Comparison of ENCODE assay signal across 9 cellular contexts in genomic region chrX:74925210-74926088, GRCh38. TPM values are rescaled to one million over a fixed set of nuclear protein-coding genes. Genes with fewer than 3 reads are reported as not detected.
A peak's percentile ranks its signal among the peaks of the same experiment; 100 is the strongest.
DNase-seq lines count a peak whose midpoint lies in the region; ATAC-seq and TF ChIP-seq lines count a peak whose summit lies in the region.
"Had no signal": no experiment of that assay in that cellular context is flagged by ENCODE, and none has a peak within 500 bp of the region (broad histone marks: within the 10 kb centered on the region; RNA-seq: fewer than 3 reads in every experiment).

Gene NEXMIF (minus strand): TSS chrX:74925452.

- no peaks in the 10 kb centered on the region for H3K36me3 Mint-ChIP-seq in chondrocyte (ENCODE audit: low read depth)

- H3K27ac ChIP-seq in SJCRH30 (no peak within 1 kb of the TSS), lung (ENCODE audit: low read depth in 1 of 2, low read length in 1 of 2) (no peak within 1 kb of the TSS), stomach smooth muscle (ENCODE audit: low read length) (peak within 1 kb of the TSS; percentile 80)

- H3K9me3 ChIP-seq in BE2C: no peaks in the 10 kb centered on the region
- H3K9me3 ChIP-seq in SJCRH30 (replicated peaks): no peaks in the 10 kb centered on the region
- H3K9me3 ChIP-seq in lung (ENCODE audit: control insufficient read depth in 2 of 2, insufficient read depth in 1 of 2, low read length in 1 of 2): peaks cover 0 to 11% of the 10 kb centered on the region in 2 donors
- no peaks in the 10 kb centered on the region for H3K9me3 ChIP-seq in stomach smooth muscle (ENCODE audit: control insufficient read depth in 2 of 2, low read length in 2 of 2)

- H3K27me3 ChIP-seq in BE2C: peaks cover 6% of the 10 kb centered on the region
- H3K27me3 ChIP-seq in SJCRH30: no peaks in the 10 kb centered on the region
- H3K27me3 ChIP-seq in lung (ENCODE audit: control insufficient read depth, insufficient read depth): peaks cover 6% of the 10 kb centered on the region
- peaks cover 0 to 6% of the 10 kb centered on the region in 2 donors for H3K27me3 ChIP-seq in stomach smooth muscle (ENCODE audit: control insufficient read depth in 1 of 2, insufficient read depth in 2 of 2, low read length in 2 of 2)

- peak; percentile 39 for ATAC-seq in GM18870 (IDR thresholded peaks at IDR 0.05; ENCODE audit: unreplicated experiment)
- peak; percentile 47 for ATAC-seq in HG03097 (IDR thresholded peaks at IDR 0.05; ENCODE audit: low FRiP score, unreplicated experiment)
- peak; percentile 73 for ATAC-seq in lung (ENCODE audit: insufficient read depth, low FRiP score)

- peak within 1 kb of the TSS; percentile 76 for H3K4me3 Mint-ChIP-seq in chondrocyte (ENCODE audit: unreplicated experiment)

- no peaks in the 10 kb centered on the region for H3K36me3 ChIP-seq in BE2C
- no peaks in the 10 kb centered on the region for H3K36me3 ChIP-seq in SJCRH30
- H3K36me3 ChIP-seq in lung (ENCODE audit: control insufficient read depth in 2 of 2, insufficient read depth in 2 of 2, low read length in 2 of 2): no peaks in the 10 kb centered on the region
- H3K36me3 ChIP-seq in stomach smooth muscle (ENCODE audit: control insufficient read depth in 2 of 2, insufficient read depth in 2 of 2, low read length in 2 of 2): no peaks in the 10 kb centered on the region

- H3K4me3 ChIP-seq in BE2C (ENCODE audit: low read depth, low read length) (peak within 1 kb of the TSS; percentile 42), SJCRH30 (peak within 1 kb of the TSS; percentile 35), lung (no peak within 1 kb of the TSS), stomach smooth muscle (ENCODE audit: low read length in 2 of 2) (peak within 1 kb of the TSS; percentile 65 to 75)

- peaks cover 9% of the 10 kb centered on the region for H3K27me3 Mint-ChIP-seq in chondrocyte (ENCODE audit: low read depth)

- H3K27ac Mint-ChIP-seq in chondrocyte (ENCODE audit: unreplicated experiment): no peak within 1 kb of the TSS

- TF ChIP-seq CTCF in BE2C (IDR thresholded peaks at IDR 0.05; ENCODE audit: low read depth, low read length): 0 out of 2 replicates have a peak, but pooled peaks have one; percentile 10
- peak; percentile 56 for TF ChIP-seq CTCF in chondrocyte (IDR thresholded peaks at IDR 0.05)
- no peak for TF ChIP-seq CTCF in lung (IDR thresholded peaks at IDR 0.05; ENCODE audit: control extremely low read depth, extremely low read depth)

- WGBS in lung, 2 donors: 5 to 41% methylated on average over 21 to 50 of the region's 50 CpGs

- peaks cover 3% of the 10 kb centered on the region for H3K4me1 Mint-ChIP-seq in chondrocyte (ENCODE audit: low read depth)

- peak within 1 kb of the TSS; percentile 51 to 69 for H3K9ac ChIP-seq in stomach smooth muscle (ENCODE audit: low read length in 2 of 2)

- DNase-seq in BE2C: no peak
- DNase-seq in SJCRH30: peak in 1 of 2 experiments; percentile 38
- no peak for DNase-seq in chondrocyte (ENCODE audit: low spot score)
- DNase-seq in lung (ENCODE audit: low spot score): peak; percentile 29
- no peak for DNase-seq in DMS79 (lab: John Stamatoyannopoulos, UW)

- no peaks in the 10 kb centered on the region for H3K4me1 ChIP-seq in BE2C
- no peaks in the 10 kb centered on the region for H3K4me1 ChIP-seq in SJCRH30
- H3K4me1 ChIP-seq in lung (ENCODE audit: control insufficient read depth in 2 of 2, insufficient read depth in 2 of 2, low read length in 2 of 2): peaks cover 0 to 5% of the 10 kb centered on the region in 2 donors
- peaks cover 3% of the 10 kb centered on the region for H3K4me1 ChIP-seq in stomach smooth muscle (ENCODE audit: control insufficient read depth, insufficient read depth, low read length)

- H3K9me3 Mint-ChIP-seq in chondrocyte (ENCODE audit: low read depth): peaks cover 16% of the 10 kb centered on the region

RNA-seq across cellular contexts. Expression of gene NEXMIF, which starts in this region (rescaled TPM):
- not detected for polyA plus RNA-seq in BE2C (2012; ENCODE audit: insufficient read depth, insufficient read length, low read depth)
- total RNA-seq in SJCRH30 (2014; rRNA removed; shearing (Covaris generic)): 0.02 TPM in 1 of 2 replicates, not detected in the other
- total RNA-seq in chondrocyte: 0.15 to 0.26 TPM in 2 of 3 replicates, not detected in the other
- total RNA-seq in lung: 1 to 10 TPM in 1 of 2 donors, under 1 TPM in 1; 0.40 to 1.2 TPM
- polyA plus RNA-seq in lung: under 1 TPM; 0.08 to 0.13 TPM
- total RNA-seq: LHCN-M2 had no signal
